ENCODE assay signal across 8 cellular contexts in genomic region chr2:6826081-6826913, GRCh38. TPM values are rescaled to one million over a fixed set of nuclear protein-coding genes. Genes with fewer than 3 reads are reported as not detected.
DNase-seq lines count a peak whose midpoint lies in the region; ATAC-seq, FAIRE-seq and TF ChIP-seq lines count a peak whose summit lies in the region.

No MANE protein-coding gene starts in this region.

- no peaks in the 10 kb centered on the region for H3K27me3 ChIP-seq in heart right ventricle

- peaks cover 17% of the 10 kb centered on the region for H3K4me1 Mint-ChIP-seq in activated T-helper 1 cell treated with anti-CD3 and anti-CD28 coated beads, Interleukin-12 subunit alpha, Interleukin-12 subunit beta, Interleukin-2, Interleukin-4 antibody, amounts not matched to agents 30 ng/mL and 10 ng/mL and 1 ng/mL, durations not matched to agents 14 hours and 24 hours and 36 hours (ENCODE audit: low read depth)

- no peak overlapping the region for H3K4me3 Mint-ChIP-seq in activated T-helper 1 cell treated with anti-CD3 and anti-CD28 coated beads, Interleukin-12 subunit alpha, Interleukin-12 subunit beta, Interleukin-2, Interleukin-4 antibody, amounts not matched to agents 30 ng/mL and 10 ng/mL and 1 ng/mL, durations not matched to agents 14 hours and 24 hours and 36 hours

- H3K27me3 Mint-ChIP-seq in activated T-helper 1 cell treated with anti-CD3 and anti-CD28 coated beads, Interleukin-12 subunit alpha, Interleukin-12 subunit beta, Interleukin-2, Interleukin-4 antibody, amounts not matched to agents 30 ng/mL and 10 ng/mL and 1 ng/mL, durations not matched to agents 14 hours and 24 hours and 36 hours (ENCODE audit: insufficient read depth), result peaks cover 3% of the 10 kb centered on the region

- H3K27ac Mint-ChIP-seq in activated T-helper 1 cell treated with anti-CD3 and anti-CD28 coated beads, Interleukin-12 subunit alpha, Interleukin-12 subunit beta, Interleukin-2, Interleukin-4 antibody, amounts not matched to agents 30 ng/mL and 10 ng/mL and 1 ng/mL, durations not matched to agents 14 hours and 24 hours and 36 hours, result no peak overlapping the region

- WGBS in heart right ventricle, 2 donors, result 36 to 45% methylated on average over 4 of the region's 4 CpGs

- H3K36me3 ChIP-seq in heart right ventricle, result no peaks in the 10 kb centered on the region

- peak; percentile 25 to 72 (median 60) for TF ChIP-seq CTCF in heart right ventricle (IDR thresholded peaks at IDR 0.05)
- TF ChIP-seq CTCF in coronary artery (IDR thresholded peaks at IDR 0.05), result no peak

- ATAC-seq in HG03175 (IDR thresholded peaks at IDR 0.05; ENCODE audit: unreplicated experiment) (peak; percentile 95), heart right ventricle (peak; percentile 33 to 90 (median 70))

- intact Hi-C loops in activated T-helper 1 cell treated with anti-CD3 and anti-CD28 coated beads, Interleukin-12 subunit alpha, Interleukin-12 subunit beta, Interleukin-2, Interleukin-4 antibody, amounts not matched to agents 30 ng/mL and 10 ng/mL and 1 ng/mL, durations not matched to agents 14 hours and 24 hours and 36 hours (cut with micrococcal nuclease), result loop anchor here (1.0 to 2.0 kb wide), 3 partner anchors 40 to 259 kb away; no protein-coding TSS in a partner anchor
- intact Hi-C loops in heart right ventricle (cut with DNase I), result loop anchor here in 2 of 10 donors (5.0 kb wide), 2 partner anchors 36 to 474 kb away; no protein-coding TSS in a partner anchor

- H3K27ac ChIP-seq in heart right ventricle (peak overlapping the region in 1 of 10 donors; percentile 41), coronary artery (no peak overlapping the region)

- H3K9me3 Mint-ChIP-seq in activated T-helper 1 cell treated with anti-CD3 and anti-CD28 coated beads, Interleukin-12 subunit alpha, Interleukin-12 subunit beta, Interleukin-2, Interleukin-4 antibody, amounts not matched to agents 30 ng/mL and 10 ng/mL and 1 ng/mL, durations not matched to agents 14 hours and 24 hours and 36 hours, result peaks cover 15% of the 10 kb centered on the region

- FAIRE-seq in GM19239 (lab: Jason Lieb, UNC), result peak; percentile 93

- H3K36me3 Mint-ChIP-seq in activated T-helper 1 cell treated with anti-CD3 and anti-CD28 coated beads, Interleukin-12 subunit alpha, Interleukin-12 subunit beta, Interleukin-2, Interleukin-4 antibody, amounts not matched to agents 30 ng/mL and 10 ng/mL and 1 ng/mL, durations not matched to agents 14 hours and 24 hours and 36 hours (ENCODE audit: low read depth), result peaks cover 16% of the 10 kb centered on the region

- DNase-seq in COLO829 (ENCODE audit: low spot score) (peak; percentile 93), GM19239 (ENCODE audit: insufficient read length, low spot score) (peak; percentile 60), OCI-M1 (lab: John Stamatoyannopoulos, UW) (peak; percentile 92), heart right ventricle (peak in 1 of 2 donors; percentile 25), coronary artery (ENCODE audit: low spot score) (no peak)
- DNase-seq in activated T-helper 1 cell treated with anti-CD3 and anti-CD28 coated beads, Interleukin-12 subunit alpha, Interleukin-12 subunit beta, Interleukin-2, Interleukin-4 antibody, amounts not matched to agents 30 ng/mL and 10 ng/mL and 1 ng/mL, durations not matched to agents 14 hours and 24 hours and 36 hours (ENCODE audit: low spot score), result peak; percentile 52
- peak; percentile 19 to 44 for DNase-seq in stimulated activated CD4-positive, alpha-beta T cell treated with anti-CD3 and anti-CD28 coated beads, Interleukin-1b, Interleukin-23, amount 100 ng/mL, for 4 hours (ENCODE audit: low read depth in 2 of 2)

- H3K4me3 ChIP-seq in heart right ventricle, result no peak overlapping the region
- H3K4me3 ChIP-seq in coronary artery, result no peak overlapping the region

- H3K9me3 ChIP-seq in heart right ventricle, result peaks cover 0 to 10% (median 2%) of the 10 kb centered on the region in 11 donors

- H3K4me1 ChIP-seq in heart right ventricle, result peaks cover 0 to 28% (median 8%) of the 10 kb centered on the region in 9 donors

RNA-seq across cellular contexts. Expression of gene CMPK2, which starts 39.4 kb away (rescaled TPM):
- total RNA-seq in activated T-helper 1 cell treated with anti-CD3 and anti-CD28 coated beads, Interleukin-12 subunit alpha, Interleukin-12 subunit beta, Interleukin-2, Interleukin-4 antibody, amounts not matched to agents 30 ng/mL and 10 ng/mL and 1 ng/mL, durations not matched to agents 14 hours and 24 hours and 36 hours, result 4.1 and 7.4 TPM in 2 replicates
- total RNA-seq in heart right ventricle, result 10 to 100 TPM in 2 of 10 donors, 1 to 10 TPM in 8; 3.9 to 21.4 (median 6.0) TPM
- polyA plus RNA-seq in heart right ventricle, result 1 to 10 TPM; 2.4 to 2.9 TPM

RNA-seq across cellular contexts. Expression of gene RSAD2, which starts 51.3 kb away (rescaled TPM):
- 2.2 and 2.4 TPM in 2 replicates for total RNA-seq in activated T-helper 1 cell treated with anti-CD3 and anti-CD28 coated beads, Interleukin-12 subunit alpha, Interleukin-12 subunit beta, Interleukin-2, Interleukin-4 antibody, amounts not matched to agents 30 ng/mL and 10 ng/mL and 1 ng/mL, durations not matched to agents 14 hours and 24 hours and 36 hours
- 10 to 100 TPM in 2 of 10 donors, 1 to 10 TPM in 8; 3.9 to 16.1 (median 6.0) TPM for total RNA-seq in heart right ventricle
- polyA plus RNA-seq in heart right ventricle, result 1 to 10 TPM; 1.6 to 3.4 TPM
